ENCODE assay signal across 40 cellular contexts in the genomic region with DNA sequence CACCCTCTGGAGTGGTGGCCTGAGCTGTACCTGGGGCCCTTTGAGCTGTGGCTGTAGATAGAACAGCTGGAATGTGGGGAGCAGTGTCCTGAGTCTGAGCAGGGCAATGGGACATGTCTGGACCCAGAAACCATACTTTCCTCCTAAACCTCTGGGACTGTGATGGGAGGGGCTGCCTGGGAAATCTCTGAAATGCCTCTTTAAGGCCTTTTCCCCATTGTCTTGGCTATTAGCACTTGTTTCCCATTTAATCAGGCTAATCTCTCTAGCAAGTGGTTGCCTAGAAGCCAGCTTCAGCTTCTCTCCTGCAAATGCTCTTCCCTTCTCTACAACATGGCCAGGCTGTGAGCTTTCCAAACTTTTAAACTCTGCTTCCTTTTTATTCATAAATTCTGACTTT. TPM values are rescaled to one million over a fixed set of nuclear protein-coding genes. Genes with fewer than 3 reads are reported as not detected.
"Had no signal": no experiment of that assay in that cellular context is flagged by ENCODE, and none has a peak within 500 bp of the region (broad histone marks: within the 10 kb centered on the region; RNA-seq: fewer than 3 reads in every experiment).

No MANE protein-coding gene starts in this region.

- H3K4me3 ChIP-seq: body of pancreas, esophagus squamous epithelium, gastroesophageal sphincter had no signal

- H3K4me1 ChIP-seq: body of pancreas, esophagus squamous epithelium, gastroesophageal sphincter had no signal

- DNase-seq: activated B cell treated with CpG ODN at 0.5 μM for 24 hours; activated CD4-positive, alpha-beta T cell treated with anti-CD3 and anti-CD28 coated beads for 48 hours; activated CD4-positive, alpha-beta T cell treated with anti-CD3 and anti-CD28 coated beads, Interleukin-2, amount 50 U/mL, for 1 hour; activated CD4-positive, alpha-beta T cell treated with anti-CD3 and anti-CD28 coated beads, Interleukin-2, amount 50 U/mL, for 48 hours; activated CD8-positive, alpha-beta memory T cell treated with anti-CD3 and anti-CD28 coated beads for 24 hours; activated CD8-positive, alpha-beta T cell treated with anti-CD3 and anti-CD28 coated beads for 36 hours; activated effector memory CD4-positive, alpha-beta T cell treated with Interleukin-2 at 50 U/mL for 16 hours; activated gamma-delta T cell treated with Interleukin-2 at 50 U/mL for 16 hours; activated naive CD4-positive, alpha-beta T cell treated with anti-CD3 and anti-CD28 coated beads, Interleukin-2, amount 50 U/mL, for 16 hours; activated naive CD4-positive, alpha-beta T cell treated with Interleukin-2 at 50 U/mL for 16 hours; activated T-cell treated with anti-CD3 and anti-CD28 coated beads, Interleukin-2, amount 50 U/mL, for 4 hours; amniotic stem cell; anterior cingulate cortex; body of pancreas; caudate nucleus; cortex of kidney; dermis blood vessel endothelial cell; effector CD4-positive, alpha-beta T cell; effector memory CD8-positive, alpha-beta T cell; esophagus squamous epithelium; foreskin melanocyte; T-helper 1 cell; T-helper 17 cell; T1000; WERI-Rb-1 had no signal

- H3K27ac Mint-ChIP-seq: activated B cell treated with CpG ODN at 0.5 μM for 24 hours; activated CD8-positive, alpha-beta T cell treated with anti-CD3 and anti-CD28 coated beads for 36 hours; activated naive CD8-positive, alpha-beta T cell; activated T-helper 17 cell treated with anti-CD3 and anti-CD28 coated beads, Interleukin-2, amount 50 U/mL, for 72 hours; effector memory CD8-positive, alpha-beta T cell; T-helper 17 cell; T-helper 2 cell treated with Interferon-gamma antibody and Interleukin-4, amounts not matched to agents 5 μg/mL and 100 μg/mL, for 36 hours had no signal

- H3K4me3 Mint-ChIP-seq: activated B cell treated with CpG ODN at 0.5 μM for 24 hours; activated CD8-positive, alpha-beta T cell treated with anti-CD3 and anti-CD28 coated beads for 36 hours; activated naive CD8-positive, alpha-beta T cell; activated T-cell treated with anti-CD3 and anti-CD28 coated beads, Interleukin-2, amount 50 U/mL, for 4 hours; activated T-helper 17 cell treated with anti-CD3 and anti-CD28 coated beads, Interleukin-2, amount 50 U/mL, for 72 hours; effector memory CD8-positive, alpha-beta T cell; T-helper 17 cell; T-helper 2 cell treated with Interferon-gamma antibody and Interleukin-4, amounts not matched to agents 5 μg/mL and 100 μg/mL, for 36 hours had no signal

- H3K27ac ChIP-seq: body of pancreas, epithelial cell of prostate, esophagus squamous epithelium, gastroesophageal sphincter, WERI-Rb-1 had no signal

- H3K27me3 Mint-ChIP-seq: activated B cell treated with CpG ODN at 0.5 μM for 24 hours; activated CD8-positive, alpha-beta T cell treated with anti-CD3 and anti-CD28 coated beads for 36 hours; activated naive CD8-positive, alpha-beta T cell; activated T-helper 17 cell treated with anti-CD3 and anti-CD28 coated beads, Interleukin-2, amount 50 U/mL, for 72 hours; effector memory CD8-positive, alpha-beta T cell; T-helper 17 cell had no signal

- H3K36me3 ChIP-seq: esophagus squamous epithelium, gastroesophageal sphincter, WERI-Rb-1 had no signal

- H3K27me3 ChIP-seq: body of pancreas, esophagus squamous epithelium, gastroesophageal sphincter had no signal

- H3K4me1 Mint-ChIP-seq: activated B cell treated with CpG ODN at 0.5 μM for 24 hours; activated T-helper 17 cell treated with anti-CD3 and anti-CD28 coated beads, Interleukin-2, amount 50 U/mL, for 72 hours; T-helper 17 cell had no signal

- FAIRE-seq: colon, endometrium, endothelial cell of umbilical vein had no signal

- H3K36me3 Mint-ChIP-seq: activated naive CD8-positive, alpha-beta T cell had no signal

- ATAC-seq: activated CD4-positive, CD25-positive, alpha-beta regulatory T cell treated with anti-CD3 and anti-CD28 coated beads, Interleukin-2, amount 50 U/mL, for 24 hours; activated CD8-positive, alpha-beta T cell treated with anti-CD3 and anti-CD28 coated beads for 36 hours; activated T-cell treated with anti-CD3 and anti-CD28 coated beads, Interleukin-2, amount 50 U/mL, for 4 hours; activated T-helper 17 cell treated with anti-CD3 and anti-CD28 coated beads, Interleukin-2, amount 50 U/mL, for 72 hours; body of pancreas; effector memory CD8-positive, alpha-beta T cell; gastroesophageal sphincter; T-helper 17 cell had no signal

- H3K9me3 ChIP-seq: body of pancreas had no signal

- H3K9me3 Mint-ChIP-seq: T-helper 2 cell treated with Interferon-gamma antibody and Interleukin-4, amounts not matched to agents 5 μg/mL and 100 μg/mL, for 36 hours had no signal

RNA-seq across cellular contexts. Expression of a gene that starts 58.5 kb away (rescaled TPM):
- total RNA-seq: activated B cell treated with CpG ODN at 0.5 μM for 24 hours; activated CD8-positive, alpha-beta T cell treated with anti-CD3 and anti-CD28 coated beads for 36 hours; activated T-cell treated with anti-CD3 and anti-CD28 coated beads, Interleukin-2, amount 50 U/mL, for 4 hours; activated T-helper 17 cell treated with anti-CD3 and anti-CD28 coated beads, Interleukin-2, amount 50 U/mL, for 72 hours; body of pancreas; chondrocyte; dermis blood vessel endothelial cell; endothelial cell of umbilical vein; esophagus squamous epithelium; fibroblast of lung; fibroblast of villous mesenchyme; gastroesophageal sphincter; glomerular endothelial cell; T-helper 17 cell had no signal
- polyA plus RNA-seq: adipose tissue, endothelial cell of umbilical vein, esophagus, fibroblast of lung had no signal
